ENCODE assay signal across 19 cellular contexts in genomic region chr3:22947741-22948140, GRCh38.
"Had no signal": no experiment of that assay in that cellular context is flagged by ENCODE, and none has a peak within 500 bp of the region (broad histone marks: within the 10 kb centered on the region; RNA-seq: fewer than 3 reads in every experiment).

No MANE protein-coding gene starts in this region.

- H3K9ac ChIP-seq: SK-N-SH had no signal

- H3K9me3 ChIP-seq: SK-N-SH had no signal

- H3K27ac ChIP-seq: RWPE1 had no signal

- H3K4me2 ChIP-seq: SK-N-SH had no signal

- DNase-seq: KBM-7, MM.1S, NCI-H1092 treated with DMSO at 0.1 percent for 48 hours, NCI-H1436, NCI-H1694, NCI-H187 treated with DMSO at 0.1 percent for 48 hours, NCI-H2029 treated with DMSO at 0.1 percent for 48 hours, NCI-H2171, NCI-H226, NCI-H446, NCI-H510A, NCI-H524 treated with DMSO at 0.1 percent for 48 hours, NCI-H69, NCI-H774, PC-3, SHP77, SK-N-SH had no signal

- ATAC-seq: Panc1, PC-3 had no signal
